ENCODE assay signal across 10 cellular contexts in genomic region chr11:76248210-76248609, GRCh38. TPM values are rescaled to one million over a fixed set of nuclear protein-coding genes. Genes with fewer than 3 reads are reported as not detected.
A peak's percentile ranks its signal among the peaks of the same experiment; 100 is the strongest.
DNase-seq lines count a peak whose midpoint lies in the region; ATAC-seq and TF ChIP-seq lines count a peak whose summit lies in the region.
"Had no signal": no experiment of that assay in that cellular context is flagged by ENCODE, and none has a peak within 500 bp of the region (broad histone marks: within the 10 kb centered on the region; RNA-seq: fewer than 3 reads in every experiment).

No MANE protein-coding gene starts in this region.

- no peak overlapping the region for H3K27ac Mint-ChIP-seq in HFFc6

- no peaks in the 10 kb centered on the region for H3K4me1 ChIP-seq in ascending aorta

- H3K9me3 ChIP-seq in ascending aorta, result no peaks in the 10 kb centered on the region

- peaks cover 42% of the 10 kb centered on the region for H3K27me3 Mint-ChIP-seq in HFFc6 (ENCODE audit: insufficient read depth)

- DNase-seq in EH (ENCODE audit: low read depth), result peak; percentile 23
- DNase-seq in HFFc6, result no peak
- no peak for DNase-seq in astrocyte of the spinal cord (ENCODE audit: low read depth, low spot score)
- DNase-seq in left lobe of liver (ENCODE audit: low spot score), result no peak
- no peak for DNase-seq in NCI-H345 (lab: John Stamatoyannopoulos, UW)
- DNase-seq in ascending aorta (ENCODE audit: low spot score in 2 of 2), result no peak
- DNase-seq: GF-D8 had no signal

- H3K27me3 ChIP-seq in ascending aorta, result no peaks in the 10 kb centered on the region

- in situ Hi-C loops in astrocyte of the spinal cord (cut with HindIII; ENCODE audit: low sequenced_read_pairs), result no loop called here

- H3K4me3 Mint-ChIP-seq in HFFc6, result no peak overlapping the region

- no peak overlapping the region for H3K27ac ChIP-seq in ascending aorta

- peaks cover 10% of the 10 kb centered on the region; the same call in 1 of the 2 replicates for H3K9me3 Mint-ChIP-seq in HFFc6

- H3K36me3 Mint-ChIP-seq in HFFc6 (ENCODE audit: low read depth), result no peaks in the 10 kb centered on the region

- no peaks in the 10 kb centered on the region for H3K4me1 Mint-ChIP-seq in HFFc6 (ENCODE audit: low read depth)

- H3K4me3 ChIP-seq in astrocyte of the spinal cord (ENCODE audit: low read depth, low read length), result no peak overlapping the region
- no peak overlapping the region for H3K4me3 ChIP-seq in ascending aorta

- peak; percentile 14 for ATAC-seq in left lobe of liver
- ATAC-seq in GM19395 (IDR thresholded peaks at IDR 0.05; ENCODE audit: unreplicated experiment), result no peak
- ATAC-seq in GM19397 (IDR thresholded peaks at IDR 0.05; ENCODE audit: unreplicated experiment), result no peak

- H3K36me3 ChIP-seq in ascending aorta, result no peaks in the 10 kb centered on the region

- TF ChIP-seq CTCF in HFFc6 (IDR thresholded peaks at IDR 0.05) (peak; percentile 59), astrocyte of the spinal cord (IDR thresholded peaks at IDR 0.05; ENCODE audit: low read depth, low read length) (peak; percentile 10), ascending aorta (IDR thresholded peaks at IDR 0.05) (no peak)

- intact Hi-C loops in ascending aorta (cut with DNase I), result no loop called here

RNA-seq across cellular contexts. Expression of gene WNT11, which starts 41.9 kb away (rescaled TPM):
- not detected for total RNA-seq in HFFc6 (2021; fragmentation: NEBNext Ultra II Directional; extraction: Animal tissue kit (Norgen Biotek cat#: 25700))
- 3.4 TPM for total RNA-seq in left lobe of liver
- total RNA-seq in ascending aorta, result 11.7 TPM
- total RNA-seq: glomerular endothelial cell had no signal

Comparison
In these comparisons a context has a peak if more than half of its experiments do, and no peak if none do; other contexts are left out.
1. CTCF ChIP-seq: peak in HFFc6 (single experiment) and astrocyte of the spinal cord (single experiment); none in ascending aorta (0 of 3).